8 cellular contexts compared by ENCODE assay signal in genomic region chr15:60397772-60398445, GRCh38. TPM values are rescaled to one million over a fixed set of nuclear protein-coding genes. Genes with fewer than 3 reads are reported as not detected.
A peak's percentile ranks its signal among the peaks of the same experiment; 100 is the strongest.
DNase-seq lines count a peak whose midpoint lies in the region; ATAC-seq and TF ChIP-seq lines count a peak whose summit lies in the region.

TSS of gene ANXA2 (minus strand) at chr15:60397986. CDS start at chr15:60386075, 11,911 bp downstream.

- peak within 1 kb of the TSS; percentile 98 to 100 for H3K27ac ChIP-seq in aorta (ENCODE audit: low read depth in 1 of 2, low read length in 2 of 2)

- intact Hi-C loops in cardiac septum (cut with DNase I) (loop anchor here (2.0 kb wide), 2 partner anchors 27 to 35 kb away; no protein-coding TSS in a partner anchor), aorta (cut with DNase I) (loop anchor here (5.0 kb wide), 1 partner anchor 36 kb away; no protein-coding TSS in a partner anchor)

- peak within 1 kb of the TSS; percentile 97 for H3K4me3 Mint-ChIP-seq in activated naive CD8-positive, alpha-beta T cell treated with anti-CD3 and anti-CD28 coated beads, Interleukin-2, amount 10 ng/mL, durations not matched to agents 7 days and 5 days

- H3K4me1 ChIP-seq in aorta (ENCODE audit: control insufficient read depth in 1 of 2, insufficient read depth in 2 of 2, low read length in 2 of 2): peaks cover 0 to 3% of the 10 kb centered on the region in 2 donors

- H3K4me1 Mint-ChIP-seq in activated naive CD8-positive, alpha-beta T cell treated with anti-CD3 and anti-CD28 coated beads, Interleukin-2, amount 10 ng/mL, durations not matched to agents 7 days and 5 days: peaks cover 30% of the 10 kb centered on the region

- DNase-seq in COR-L47 (lab: John Stamatoyannopoulos, UW): peak; percentile 6
- DNase-seq in SW480 (ENCODE audit: low spot score): peak; percentile 86
- DNase-seq in activated naive CD8-positive, alpha-beta T cell treated with anti-CD3 and anti-CD28 coated beads, Interleukin-2, amount 10 ng/mL, durations not matched to agents 7 days and 5 days: peak; percentile 85
- DNase-seq in cardiac septum (ENCODE audit: low spot score): peak; percentile 90
- DNase-seq in retinal pigment epithelial cell (ENCODE audit: low read depth): no peak
- peak; percentile 93 to 96 for DNase-seq in aorta

- no peaks in the 10 kb centered on the region for H3K27me3 ChIP-seq in aorta (ENCODE audit: control insufficient read depth in 1 of 2, insufficient read depth in 2 of 2, low read length in 1 of 2)

- peak within 1 kb of the TSS; percentile 84 for H3K4me3 ChIP-seq in retinal pigment epithelial cell (ENCODE audit: low read length)
- H3K4me3 ChIP-seq in aorta (ENCODE audit: low read length in 2 of 2): peak within 1 kb of the TSS; percentile 88 to 90

- POLR2A ChIA-PET in activated naive CD8-positive, alpha-beta T cell treated with anti-CD3 and anti-CD28 coated beads, Interleukin-2, amount 10 ng/mL, durations not matched to agents 7 days and 5 days (lab: Charles Lee): interaction anchor here (0.6 to 2.6 kb wide), 24 partner anchors 9 to 1825 kb away, joined by 3 to 46 read pairs (median 6); partner anchors contain the start of genes BNIP2 and ICE2

- H3K27ac Mint-ChIP-seq in activated naive CD8-positive, alpha-beta T cell treated with anti-CD3 and anti-CD28 coated beads, Interleukin-2, amount 10 ng/mL, durations not matched to agents 7 days and 5 days: peak within 1 kb of the TSS; percentile 96

- peak; percentile 66 for ATAC-seq in GM19452 (IDR thresholded peaks at IDR 0.05; ENCODE audit: unreplicated experiment)
- peak; percentile 45 for ATAC-seq in HG03558 (IDR thresholded peaks at IDR 0.05; ENCODE audit: extremely low read depth, unreplicated experiment)
- ATAC-seq in activated naive CD8-positive, alpha-beta T cell treated with anti-CD3 and anti-CD28 coated beads, Interleukin-2, amount 10 ng/mL, durations not matched to agents 7 days and 5 days (ENCODE audit: low read depth): peak; percentile 83
- ATAC-seq in aorta (ENCODE audit: low FRiP score): peak; percentile 92

- TF ChIP-seq CTCF in retinal pigment epithelial cell (conservative IDR thresholded peaks at IDR 0.05; ENCODE audit: low read depth, low read length): no peak

- 0% methylated on average over 39 to 53 of the region's 53 CpGs for WGBS in aorta, 2 donors

- no peaks in the 10 kb centered on the region for H3K9me3 Mint-ChIP-seq in activated naive CD8-positive, alpha-beta T cell treated with anti-CD3 and anti-CD28 coated beads, Interleukin-2, amount 10 ng/mL, durations not matched to agents 7 days and 5 days

- H3K36me3 Mint-ChIP-seq in activated naive CD8-positive, alpha-beta T cell treated with anti-CD3 and anti-CD28 coated beads, Interleukin-2, amount 10 ng/mL, durations not matched to agents 7 days and 5 days: peaks cover 25% of the 10 kb centered on the region

- H3K27me3 Mint-ChIP-seq in activated naive CD8-positive, alpha-beta T cell treated with anti-CD3 and anti-CD28 coated beads, Interleukin-2, amount 10 ng/mL, durations not matched to agents 7 days and 5 days: peaks cover 7% of the 10 kb centered on the region

- no peaks in the 10 kb centered on the region for H3K9me3 ChIP-seq in aorta (ENCODE audit: control insufficient read depth, low read length)

- H3K36me3 ChIP-seq in aorta (ENCODE audit: control insufficient read depth in 1 of 2, insufficient read depth in 2 of 2, low read length in 1 of 2): no peaks in the 10 kb centered on the region

RNA-seq across cellular contexts. Expression of gene ANXA2, which starts in this region (rescaled TPM):
- 100 to 1,000 TPM; 230 to 242 TPM for total RNA-seq in activated naive CD8-positive, alpha-beta T cell treated with anti-CD3 and anti-CD28 coated beads, Interleukin-2, amount 10 ng/mL, durations not matched to agents 7 days and 5 days
- total RNA-seq in cardiac septum: 177 TPM
- 100 to 1,000 TPM; 699 to 767 TPM for total RNA-seq in aorta
- 1,000 to 10,000 TPM in 1 of 2 donors, 100 to 1,000 TPM in 1; 827 to 1,029 TPM for polyA plus RNA-seq in aorta
